In genomic region chr20:43920797-43921196, GRCh38 we compare ENCODE assay signal across 16 cellular contexts. TPM values are rescaled to one million over a fixed set of nuclear protein-coding genes. Genes with fewer than 3 reads are reported as not detected.
DNase-seq lines count a peak whose midpoint lies in the region; ATAC-seq and TF ChIP-seq lines count a peak whose summit lies in the region.
"Had no signal": no experiment of that assay in that cellular context is flagged by ENCODE, and none has a peak within 500 bp of the region (broad histone marks: within the 10 kb centered on the region; RNA-seq: fewer than 3 reads in every experiment).

No MANE protein-coding gene starts in this region.

- H3F3A ChIP-seq in MM.1S (ENCODE audit: insufficient read depth, low read length): peaks cover 15% of the 10 kb centered on the region

- H4K20me1 ChIP-seq in HCT116 (ENCODE audit: insufficient read depth): no peaks in the 10 kb centered on the region
- no peaks in the 10 kb centered on the region for H4K20me1 ChIP-seq in MM.1S (ENCODE audit: insufficient read depth, low read length)

- POLR2A ChIA-PET in HCT116 (lab: Charles Lee): interaction anchor here (0.6 kb wide), 1 partner anchor 214 kb away, joined by 3 read pairs; no protein-coding TSS in a partner anchor

- H3K27ac ChIP-seq in HCT116 (ENCODE audit: low read depth, low read length): no peak overlapping the region
- H3K27ac ChIP-seq in MM.1S (ENCODE audit: low read length): no peak overlapping the region; the same call in 1 of the 2 replicates
- no peak overlapping the region for H3K27ac ChIP-seq in RWPE2 (ENCODE audit: poor library complexity, severe bottlenecking)
- no peak overlapping the region for H3K27ac ChIP-seq in upper lobe of right lung
- H3K27ac ChIP-seq: BLaER1, HL-60 had no signal

- H3K9me2 ChIP-seq in HCT116 (ENCODE audit: insufficient read depth) (no peaks in the 10 kb centered on the region), MM.1S (replicated peaks; ENCODE audit: insufficient read depth, low read length) (no peaks in the 10 kb centered on the region)

- H3K4me2 ChIP-seq in HCT116 (ENCODE audit: low read length) (peak overlapping the region; percentile 26; the same call in 1 of the 2 replicates), MM.1S (ENCODE audit: low read depth, low read length) (peak overlapping the region; percentile 39; the same call in 1 of the 2 replicates)
- H3K4me2 ChIP-seq: BLaER1 had no signal

- H3K9me3 ChIP-seq in HCT116 (ENCODE audit: control insufficient read depth in 1 of 2, insufficient read depth in 1 of 2, low read depth in 1 of 2, low read length in 2 of 2): no peaks in the 10 kb centered on the region
- no peaks in the 10 kb centered on the region for H3K9me3 ChIP-seq in MM.1S (replicated peaks; ENCODE audit: insufficient read depth, low read length)
- H3K9me3 ChIP-seq in RWPE2 (ENCODE audit: severe bottlenecking): no peaks in the 10 kb centered on the region
- no peaks in the 10 kb centered on the region for H3K9me3 ChIP-seq in upper lobe of right lung
- H3K9me3 ChIP-seq: BLaER1, HAP-1 had no signal

- no peak for TF ChIP-seq RAD21 in HCT116 (IDR thresholded peaks at IDR 0.05; ENCODE audit: low read depth)

- H3K9ac ChIP-seq in HCT116 (ENCODE audit: low read length) (no peak overlapping the region), MM.1S (ENCODE audit: low read length) (no peak overlapping the region)
- H3K9ac ChIP-seq: BLaER1 had no signal

- DNase-seq in HCT116 (ENCODE audit: low read depth, low spot score) (no peak), MM.1S (no peak), RWPE2 (ENCODE audit: low spot score) (peak; percentile 61), upper lobe of right lung (peak; percentile 44), DMS114 treated with DMSO at 0.1 percent for 48 hours (lab: John Stamatoyannopoulos, UW; ENCODE audit: unreplicated experiment) (no peak), COLO668 (lab: John Stamatoyannopoulos, UW; ENCODE audit: unreplicated experiment) (no peak)
- DNase-seq: Calu3, DMS79 treated with DMSO at 0.1 percent for 48 hours, EL, HFFc6, KBM-7 had no signal

- H3K4me3 ChIP-seq in HCT116 (replicated peaks in 1 of 2; ENCODE audit: low read depth in 1 of 2, low read length in 2 of 2) (no peak overlapping the region), MM.1S (ENCODE audit: low read length) (no peak overlapping the region), RWPE2 (ENCODE audit: severe bottlenecking) (no peak overlapping the region), upper lobe of right lung (no peak overlapping the region)
- H3K4me3 ChIP-seq: BLaER1, HAP-1 had no signal

- no peak for TF ChIP-seq CTCF in HCT116 (IDR thresholded peaks at IDR 0.05 in 2 of 3, conservative IDR thresholded peaks at IDR 0.05 in 1 of 3; ENCODE audit: borderline replicate concordance in 1 of 3, insufficient read depth in 1 of 3, low read depth in 2 of 3, low read length in 2 of 3)
- no peak for TF ChIP-seq CTCF in MM.1S (IDR thresholded peaks at IDR 0.05; ENCODE audit: low read length)
- no peak for TF ChIP-seq CTCF in RWPE2 (IDR thresholded peaks at IDR 0.05; ENCODE audit: poor library complexity, severe bottlenecking)
- TF ChIP-seq CTCF in upper lobe of right lung (IDR thresholded peaks at IDR 0.05): no peak

- no peaks in the 10 kb centered on the region for H3K36me3 ChIP-seq in HCT116 (ENCODE audit: control insufficient read depth in 1 of 2, insufficient read depth in 2 of 2, low read length in 2 of 2)
- no peaks in the 10 kb centered on the region for H3K36me3 ChIP-seq in MM.1S (replicated peaks; ENCODE audit: insufficient read depth, low read length)
- H3K36me3 ChIP-seq in RWPE2 (ENCODE audit: low read depth): no peaks in the 10 kb centered on the region
- no peaks in the 10 kb centered on the region for H3K36me3 ChIP-seq in upper lobe of right lung
- H3K36me3 ChIP-seq: BLaER1, HAP-1 had no signal

- intact Hi-C loops in HCT116 (cut with micrococcal nuclease) (no loop called here), upper lobe of right lung (cut with DNase I) (no loop called here)

- no TSS peak for BruUV-seq in HCT116 (replicated peaks; lab: Mats Ljungman, UMichigan)

- H2AFZ ChIP-seq in HCT116 (ENCODE audit: low read depth, low read length, poor library complexity, severe bottlenecking): no peak overlapping the region
- H2AFZ ChIP-seq in MM.1S (ENCODE audit: low read length): no peak overlapping the region

- peaks cover 47% of the 10 kb centered on the region for H3K79me2 ChIP-seq in HCT116 (ENCODE audit: insufficient read depth, low read length)
- peaks cover 100% of the 10 kb centered on the region for H3K79me2 ChIP-seq in MM.1S (ENCODE audit: low read length)

- H3K27me3 ChIP-seq in HCT116 (ENCODE audit: insufficient read depth, low read length) (no peaks in the 10 kb centered on the region), MM.1S (replicated peaks; ENCODE audit: insufficient read depth, low read length) (no peaks in the 10 kb centered on the region), RWPE2 (ENCODE audit: insufficient read depth, poor library complexity, severe bottlenecking) (no peaks in the 10 kb centered on the region), upper lobe of right lung (peaks cover 19% of the 10 kb centered on the region)

- H3K4me1 ChIP-seq in HCT116 (ENCODE audit: control insufficient read depth in 1 of 2, insufficient read depth in 2 of 2, low read length in 2 of 2): peaks cover 24 to 40% of the 10 kb centered on the region in 2 experiments
- H3K4me1 ChIP-seq in MM.1S (ENCODE audit: low read length): peaks cover 59% of the 10 kb centered on the region
- peaks cover 16% of the 10 kb centered on the region for H3K4me1 ChIP-seq in RWPE2 (ENCODE audit: insufficient read depth, poor library complexity, severe bottlenecking)
- peaks cover 8% of the 10 kb centered on the region for H3K4me1 ChIP-seq in upper lobe of right lung

- ATAC-seq in HCT116 (no peak), RWPE2 (ENCODE audit: low read depth) (no peak), upper lobe of right lung (no peak), GM19395 (IDR thresholded peaks at IDR 0.05; ENCODE audit: unreplicated experiment) (no peak), HG03108 (IDR thresholded peaks at IDR 0.05; ENCODE audit: unreplicated experiment) (no peak)

- TF ChIP-seq POLR2A in HCT116 (IDR thresholded peaks at IDR 0.05; ENCODE audit: borderline replicate concordance, extremely low read depth, insufficient read depth, insufficient read length): no peak

- RAD21 ChIA-PET in HCT116 (lab: Charles Lee; ENCODE audit: low non-redundant PET in 1 of 2, low total read pairs in 2 of 2, uncharacterized antibody in 2 of 2, unreplicated experiment in 2 of 2): no interaction called here

- CTCF ChIA-PET in HCT116 (lab: Charles Lee): no interaction called here

TF ChIP-seq in HCT116, 20 proteins besides CTCF, POLR2A, EP300 and RAD21:
- TF ChIP-seq EZH2phosphoT487 (IDR thresholded peaks at IDR 0.05; ENCODE audit: borderline replicate concordance) (no peak), CEBPB (IDR thresholded peaks at IDR 0.05; ENCODE audit: low read depth) (no peak), YY1 (IDR thresholded peaks at IDR 0.05; ENCODE audit: extremely low read depth, insufficient replicate concordance, low read depth, low read length) (no peak), SP1 (IDR thresholded peaks at IDR 0.05; ENCODE audit: low read depth) (no peak), MAX (IDR thresholded peaks at IDR 0.05) (no peak), EZH2 (IDR thresholded peaks at IDR 0.05) (no peak), ATF3 (IDR thresholded peaks at IDR 0.05) (no peak), CBX3 (IDR thresholded peaks at IDR 0.05; ENCODE audit: low read depth) (no peak), SRF (IDR thresholded peaks at IDR 0.05; ENCODE audit: low read depth) (no peak), POLR2AphosphoS5 (IDR thresholded peaks at IDR 0.05; ENCODE audit: low read depth, low read length) (no peak), ELF1 (IDR thresholded peaks at IDR 0.05; ENCODE audit: borderline replicate concordance, low read depth) (no peak)

RNA-seq across cellular contexts. Expression of gene TOX2, which starts 6.1 kb away (rescaled TPM):
- total RNA-seq in HCT116 (2021; ENCODE audit: unreplicated experiment) (39.6 TPM), upper lobe of right lung (24.3 TPM)
- polyA plus RNA-seq in HCT116 (2012): 43.2 and 51.3 TPM in 2 replicates
- total RNA-seq: Calu3 had no signal

Comparison
In these comparisons a context has a peak if more than half of its experiments do, and no peak if none do; other contexts are left out.
1. DNase-seq: peak in RWPE2 (single experiment) and upper lobe of right lung (single experiment); none in HCT116 (single experiment), MM.1S (single experiment), DMS114 treated with DMSO at 0.1 percent for 48 hours (single experiment) and COLO668 (single experiment).